In the genomic region with DNA sequence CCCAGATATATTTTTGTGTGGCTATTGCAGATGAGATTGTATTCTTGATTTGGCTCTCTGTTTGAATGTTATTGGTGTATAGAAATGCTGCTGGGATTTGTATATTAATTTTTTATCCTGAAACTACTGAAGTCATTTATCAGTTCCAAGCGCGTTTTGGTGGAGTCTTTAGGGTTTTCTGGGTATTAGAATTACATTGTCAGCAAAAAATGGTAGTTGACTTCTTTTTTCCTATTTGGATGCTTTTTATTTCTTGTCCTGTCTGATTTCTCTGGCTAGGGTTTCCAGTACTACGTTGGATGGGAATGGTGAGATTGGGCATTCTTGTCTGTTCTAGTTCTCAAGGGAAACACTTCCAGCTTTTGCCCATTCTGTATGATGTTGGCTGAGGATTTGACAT, we compare ENCODE assay signal across 22 cellular contexts.
DNase-seq lines count a peak whose midpoint lies in the region; ATAC-seq, FAIRE-seq and TF ChIP-seq lines count a peak whose summit lies in the region.
"Had no signal": no experiment of that assay in that cellular context is flagged by ENCODE, and none has a peak within 500 bp of the region (broad histone marks: within the 10 kb centered on the region; RNA-seq: fewer than 3 reads in every experiment).

No MANE protein-coding gene starts in this region.

- no peak overlapping the region for H2AFZ ChIP-seq in K562 (ENCODE audit: low read depth, low read length)

- no peaks in the 10 kb centered on the region for H4K20me1 ChIP-seq in K562 (replicated peaks; ENCODE audit: control insufficient read depth, insufficient read depth, low read length)
- H4K20me1 ChIP-seq: BLaER1 had no signal

- H3K9ac ChIP-seq in K562 (ENCODE audit: insufficient read depth in 1 of 2, low read depth in 2 of 2, low read length in 2 of 2): no peak overlapping the region
- H3K9ac ChIP-seq: BLaER1 had no signal

- no peaks in the 10 kb centered on the region for H3K4me1 Mint-ChIP-seq in activated naive CD4-positive, alpha-beta T cell treated with anti-CD3 and anti-CD28 coated beads, Interleukin-2, amount 10 ng/mL, durations not matched to agents 7 days and 5 days
- H3K4me1 Mint-ChIP-seq: CD14-positive monocyte; CD4-positive, alpha-beta memory T cell; CD4-positive, CD25-positive, alpha-beta regulatory T cell; CD8-positive, alpha-beta memory T cell had no signal

- H3K4me3 ChIP-seq in A549 (no peak overlapping the region), K562 (no peak overlapping the region), prostate gland (no peak overlapping the region)
- H3K4me3 ChIP-seq: BLaER1 had no signal

- POLR2A ChIA-PET in A549 (lab: Yijun Ruan, JAX): no interaction called here
- POLR2A ChIA-PET in K562 (lab: Yijun Ruan, JAX): no interaction called here

- no peaks in the 10 kb centered on the region for H3K79me2 ChIP-seq in K562 (ENCODE audit: control insufficient read depth, insufficient read depth, low read length)

- H3K4me1 ChIP-seq in A549 (no peaks in the 10 kb centered on the region), K562 (replicated peaks in 1 of 2; ENCODE audit: control insufficient read depth in 2 of 2, insufficient read depth in 2 of 2, low read length in 2 of 2) (no peaks in the 10 kb centered on the region), prostate gland (replicated peaks) (no peaks in the 10 kb centered on the region)
- H3K4me1 ChIP-seq: BLaER1 had no signal

- H3K36me3 Mint-ChIP-seq in activated naive CD4-positive, alpha-beta T cell treated with anti-CD3 and anti-CD28 coated beads, Interleukin-2, amount 10 ng/mL, durations not matched to agents 7 days and 5 days: no peaks in the 10 kb centered on the region
- H3K36me3 Mint-ChIP-seq in activated naive CD4-positive, alpha-beta T cell treated with anti-CD3 and anti-CD28 coated beads, Interleukin-2, amount 50 U/mL, for 72 hours: no peaks in the 10 kb centered on the region
- H3K36me3 Mint-ChIP-seq: CD14-positive monocyte; CD4-positive, alpha-beta memory T cell; CD4-positive, CD25-positive, alpha-beta regulatory T cell had no signal

- peak overlapping the region; percentile 29 for H3K27ac Mint-ChIP-seq in activated naive CD4-positive, alpha-beta T cell treated with anti-CD3 and anti-CD28 coated beads, Interleukin-2, amount 10 ng/mL, durations not matched to agents 7 days and 5 days
- H3K27ac Mint-ChIP-seq in activated naive CD4-positive, alpha-beta T cell treated with anti-CD3 and anti-CD28 coated beads, Interleukin-2, amount 50 U/mL, for 72 hours: no peak overlapping the region
- H3K27ac Mint-ChIP-seq: CD14-positive monocyte; CD4-positive, alpha-beta memory T cell; CD8-positive, alpha-beta memory T cell had no signal

- H3K36me3 ChIP-seq in K562 (ENCODE audit: control insufficient read depth, insufficient read depth, low read length): no peaks in the 10 kb centered on the region
- no peaks in the 10 kb centered on the region for H3K36me3 ChIP-seq in prostate gland
- H3K36me3 ChIP-seq: BE2C, BLaER1 had no signal

- in situ Hi-C loops in K562 (cut with MboI): no loop called here

- no peak overlapping the region for H3K27ac ChIP-seq in A549
- H3K27ac ChIP-seq in K562 (ENCODE audit: extremely low read depth, low read depth, low read length): no peak overlapping the region
- H3K27ac ChIP-seq in prostate gland: no peak overlapping the region
- H3K27ac ChIP-seq: 22Rv1, BLaER1 had no signal

- TF ChIP-seq CTCF in A549 (IDR thresholded peaks at IDR 0.05): no peak
- TF ChIP-seq CTCF in K562 (IDR thresholded peaks at IDR 0.05 in 2 of 3, conservative IDR thresholded peaks at IDR 0.05 in 1 of 3; ENCODE audit: insufficient read depth in 2 of 3, low read depth in 1 of 3, low read length in 3 of 3): no peak
- no peak for TF ChIP-seq CTCF in prostate gland (IDR thresholded peaks at IDR 0.05)

- no peaks in the 10 kb centered on the region for H3K27me3 ChIP-seq in K562 (ENCODE audit: control insufficient read depth in 2 of 2, insufficient read depth in 2 of 2, low read length in 2 of 2)
- H3K27me3 ChIP-seq in prostate gland (replicated peaks; ENCODE audit: insufficient read depth): no peaks in the 10 kb centered on the region
- H3K27me3 ChIP-seq: BE2C, BLaER1 had no signal

- no peak for ATAC-seq in activated naive CD4-positive, alpha-beta T cell treated with anti-CD3 and anti-CD28 coated beads, Interleukin-2, amount 50 U/mL, for 72 hours
- ATAC-seq in A549 (no peak), K562 (no peak)

- H3K9me3 Mint-ChIP-seq in activated naive CD4-positive, alpha-beta T cell treated with anti-CD3 and anti-CD28 coated beads, Interleukin-2, amount 10 ng/mL, durations not matched to agents 7 days and 5 days: peaks cover 26% of the 10 kb centered on the region
- H3K9me3 Mint-ChIP-seq in activated naive CD4-positive, alpha-beta T cell treated with anti-CD3 and anti-CD28 coated beads, Interleukin-2, amount 50 U/mL, for 72 hours: peaks cover 24 to 36% of the 10 kb centered on the region in 2 donors

- H3K27me3 Mint-ChIP-seq in activated naive CD4-positive, alpha-beta T cell treated with anti-CD3 and anti-CD28 coated beads, Interleukin-2, amount 10 ng/mL, durations not matched to agents 7 days and 5 days: no peaks in the 10 kb centered on the region
- H3K27me3 Mint-ChIP-seq: CD4-positive, alpha-beta memory T cell; CD4-positive, CD25-positive, alpha-beta regulatory T cell; CD8-positive, alpha-beta memory T cell had no signal

- intact Hi-C loops in K562 (cut with micrococcal nuclease) (no loop called here), prostate gland (cut with DNase I) (no loop called here)

- CTCF ChIA-PET in activated naive CD4-positive, alpha-beta T cell treated with anti-CD3 and anti-CD28 coated beads, Interleukin-2, amount 10 ng/mL, durations not matched to agents 7 days and 5 days (lab: Charles Lee): no interaction called here
- CTCF ChIA-PET in A549 (lab: Yijun Ruan, JAX) (no interaction called here), K562 (lab: Yijun Ruan, JAX; ENCODE audit: low intra/inter-chr PET ratio) (no interaction called here)

- no peak for TF ChIP-seq EP300 in A549 (IDR thresholded peaks at IDR 0.05)
- no peak for TF ChIP-seq EP300 in K562 (IDR thresholded peaks at IDR 0.05; ENCODE audit: low read length)

- H3K4me3 Mint-ChIP-seq in activated naive CD4-positive, alpha-beta T cell treated with anti-CD3 and anti-CD28 coated beads, Interleukin-2, amount 10 ng/mL, durations not matched to agents 7 days and 5 days: no peak overlapping the region
- H3K4me3 Mint-ChIP-seq: CD14-positive monocyte; CD4-positive, alpha-beta memory T cell; CD4-positive, CD25-positive, alpha-beta regulatory T cell; CD8-positive, alpha-beta memory T cell had no signal

- H3K9me3 ChIP-seq in A549 (no peaks in the 10 kb centered on the region), K562 (replicated peaks; ENCODE audit: control insufficient read depth, insufficient read depth, low read depth, low read length) (no peaks in the 10 kb centered on the region), prostate gland (no peaks in the 10 kb centered on the region)
- H3K9me3 ChIP-seq: BE2C, BLaER1 had no signal

- TF ChIP-seq RAD21 in A549 (conservative IDR thresholded peaks at IDR 0.05 in 1 of 2, IDR thresholded peaks at IDR 0.05 in 1 of 2) (no peak), K562 (CRISPR knock-in tag; conservative IDR thresholded peaks at IDR 0.05 in 1 of 2, IDR thresholded peaks at IDR 0.05 in 1 of 2) (no peak)

- FAIRE-seq in A549 (lab: Jason Lieb, UNC): no peak
- no peak for FAIRE-seq in K562 (lab: Jason Lieb, UNC)
- FAIRE-seq: D721Med, G401.6, GM12891, GM19239 had no signal

- TF ChIP-seq POLR2A in A549 (IDR thresholded peaks at IDR 0.05; ENCODE audit: low read length) (no peak), K562 (conservative IDR thresholded peaks at IDR 0.05) (no peak), prostate gland (IDR thresholded peaks at IDR 0.05) (no peak)

- no TSS peak for BruUV-seq in K562 (replicated peaks; lab: Mats Ljungman, UMichigan)

- no peaks in the 10 kb centered on the region for H3K9me1 ChIP-seq in K562 (ENCODE audit: control insufficient read depth, insufficient read depth, low read length)

- DNase-seq in activated naive CD4-positive, alpha-beta T cell treated with anti-CD3 and anti-CD28 coated beads, Interleukin-2, amount 10 ng/mL, durations not matched to agents 7 days and 5 days: no peak
- DNase-seq in activated naive CD4-positive, alpha-beta T cell treated with anti-CD3 and anti-CD28 coated beads, Interleukin-2, amount 50 U/mL, for 72 hours (ENCODE audit: low spot score in 2 of 2): no peak
- DNase-seq in A549 (ENCODE audit: low read depth in 1 of 2, low spot score in 1 of 2) (no peak), K562 (ENCODE audit: extremely low read depth in 1 of 4, low spot score in 3 of 4) (no peak), prostate gland (ENCODE audit: low spot score) (no peak)
- DNase-seq: ACHN; BE2C; C1 segment of cervical spinal cord; Calu3; CD4-positive, alpha-beta memory T cell; CD4-positive, CD25-positive, alpha-beta regulatory T cell; CD8-positive, alpha-beta memory T cell; COR-L47; DMS79 treated with DMSO at 0.1 percent for 48 hours; GF-D8 had no signal

- WGBS in A549 (ENCODE audit: missing lambda C conversion rate): 30% methylated on average over 3 of the region's 3 CpGs
- 3% methylated on average over 3 of the region's 3 CpGs for WGBS in K562 (ENCODE audit: insufficient coverage, low coverage, missing lambda C conversion rate)
- WGBS in prostate gland: 88% methylated on average over 3 of the region's 3 CpGs

- H3K4me2 ChIP-seq in A549: no peak overlapping the region
- no peak overlapping the region for H3K4me2 ChIP-seq in K562 (ENCODE audit: insufficient read depth, low read length)
- H3K4me2 ChIP-seq: BLaER1 had no signal

TF ChIP-seq in A549, 52 proteins besides CTCF, POLR2A, EP300 and RAD21:
- TF ChIP-seq MAZ (IDR thresholded peaks at IDR 0.05; ENCODE audit: borderline replicate concordance, low read depth, low read length) (no peak), ZNF302 (CRISPR knock-in tag; IDR thresholded peaks at IDR 0.05) (no peak), MAFK (IDR thresholded peaks at IDR 0.05; ENCODE audit: partially characterized antibody) (peak; percentile 76), RCOR1 (IDR thresholded peaks at IDR 0.05; ENCODE audit: low read depth, low read length) (no peak)

TF ChIP-seq in K562, 482 proteins besides CTCF, POLR2A, EP300 and RAD21 (continues in another document):
- TF ChIP-seq MAFK (IDR thresholded peaks at IDR 0.05; ENCODE audit: low read length): peak; percentile 85
- TF ChIP-seq, protein P1, sequence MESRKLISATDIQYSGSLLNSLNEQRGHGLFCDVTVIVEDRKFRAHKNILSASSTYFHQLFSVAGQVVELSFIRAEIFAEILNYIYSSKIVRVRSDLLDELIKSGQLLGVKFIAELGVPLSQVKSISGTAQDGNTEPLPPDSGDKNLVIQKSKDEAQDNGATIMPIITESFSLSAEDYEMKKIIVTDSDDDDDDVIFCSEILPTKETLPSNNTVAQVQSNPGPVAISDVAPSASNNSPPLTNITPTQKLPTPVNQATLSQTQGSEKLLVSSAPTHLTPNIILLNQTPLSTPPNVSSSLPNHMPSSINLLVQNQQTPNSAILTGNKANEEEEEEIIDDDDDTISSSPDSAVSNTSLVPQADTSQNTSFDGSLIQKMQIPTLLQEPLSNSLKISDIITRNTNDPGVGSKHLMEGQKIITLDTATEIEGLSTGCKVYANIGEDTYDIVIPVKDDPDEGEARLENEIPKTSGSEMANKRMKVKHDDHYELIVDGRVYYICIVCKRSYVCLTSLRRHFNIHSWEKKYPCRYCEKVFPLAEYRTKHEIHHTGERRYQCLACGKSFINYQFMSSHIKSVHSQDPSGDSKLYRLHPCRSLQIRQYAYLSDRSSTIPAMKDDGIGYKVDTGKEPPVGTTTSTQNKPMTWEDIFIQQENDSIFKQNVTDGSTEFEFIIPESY (CRISPR knock-in tag; IDR thresholded peaks at IDR 0.05): no peak
